In genomic region chr11:129298990-129299389, GRCh38 we compare ENCODE assay signal across 16 cellular contexts.
DNase-seq lines count a peak whose midpoint lies in the region; ATAC-seq, FAIRE-seq and TF ChIP-seq lines count a peak whose summit lies in the region.
"Had no signal": no experiment of that assay in that cellular context is flagged by ENCODE, and none has a peak within 500 bp of the region (broad histone marks: within the 10 kb centered on the region; RNA-seq: fewer than 3 reads in every experiment).

No MANE protein-coding gene starts in this region.

- no peaks in the 10 kb centered on the region for H3K79me2 ChIP-seq in HepG2 (ENCODE audit: insufficient read depth, low read length)

- 35% methylated on average over 2 of the region's 2 CpGs for WGBS in HepG2 (ENCODE audit: low lambda C conversion rate)
- 86% methylated on average over 2 of the region's 2 CpGs for WGBS in right lobe of liver (ENCODE audit: insufficient coverage, low coverage, low lambda C conversion rate, missing lambda C conversion rate)
- 83 to 88% methylated on average over 2 of the region's 2 CpGs for WGBS in sigmoid colon, 2 donors

- H3K4me3 ChIP-seq in HepG2 (replicated peaks in 1 of 3; ENCODE audit: insufficient read depth in 1 of 3, low read depth in 2 of 3, low read length in 3 of 3) = no peak overlapping the region
- no peak overlapping the region for H3K4me3 ChIP-seq in right lobe of liver
- no peak overlapping the region for H3K4me3 ChIP-seq in sigmoid colon

- no peaks in the 10 kb centered on the region for H3K9me3 ChIP-seq in HepG2 (ENCODE audit: low read length)
- no peaks in the 10 kb centered on the region for H3K9me3 ChIP-seq in right lobe of liver
- H3K9me3 ChIP-seq in sigmoid colon = no peaks in the 10 kb centered on the region

- no peaks in the 10 kb centered on the region for H3K4me1 ChIP-seq in HepG2 (ENCODE audit: insufficient read depth, low read length)
- H3K4me1 ChIP-seq in right lobe of liver = peaks cover 0 to 24% (median 5%) of the 10 kb centered on the region in 4 donors
- no peaks in the 10 kb centered on the region for H3K4me1 ChIP-seq in sigmoid colon

- H2AFZ ChIP-seq in HepG2 (ENCODE audit: low read length) = no peak overlapping the region

- CTCF ChIA-PET in HepG2 (lab: Yijun Ruan, JAX; ENCODE audit: low intra/inter-chr PET ratio, low total read pairs) = no interaction called here

- TF ChIP-seq RAD21 in HepG2 (CRISPR knock-in tag; IDR thresholded peaks at IDR 0.05) = no peak

- no peak overlapping the region for H3K9ac ChIP-seq in HepG2 (ENCODE audit: insufficient read depth, low read depth, low read length)

- no peak for FAIRE-seq in HepG2 (lab: Jason Lieb, UNC)
- FAIRE-seq: D721Med, H54, RCC 7860 had no signal

- TF ChIP-seq CTCF in HepG2 (CRISPR knock-in tag; IDR thresholded peaks at IDR 0.05) = no peak
- no peak for TF ChIP-seq CTCF in right lobe of liver (IDR thresholded peaks at IDR 0.05)
- TF ChIP-seq CTCF in sigmoid colon (IDR thresholded peaks at IDR 0.05) = no peak

- peaks cover 0 to 25% of the 10 kb centered on the region in 2 experiments; a peak in 3 of 5 replicates for H3K27me3 ChIP-seq in HepG2 (ENCODE audit: control insufficient read depth in 1 of 2, insufficient read depth in 2 of 2, low read length in 2 of 2)
- H3K27me3 ChIP-seq in right lobe of liver = no peaks in the 10 kb centered on the region
- no peaks in the 10 kb centered on the region for H3K27me3 ChIP-seq in sigmoid colon

- TF ChIP-seq EP300 in HepG2 (IDR thresholded peaks at IDR 0.05; ENCODE audit: low read depth in 2 of 2, low read length in 2 of 2) (no peak), HepG2 (CRISPR knock-in tag; IDR thresholded peaks at IDR 0.05; ENCODE audit: borderline replicate concordance) (no peak), sigmoid colon (IDR thresholded peaks at IDR 0.05) (no peak)

- ATAC-seq in HepG2 (no peak), right lobe of liver (no peak), HG02763 (IDR thresholded peaks at IDR 0.05; ENCODE audit: unreplicated experiment) (no peak)

- no peaks in the 10 kb centered on the region for H4K20me1 ChIP-seq in HepG2 (ENCODE audit: insufficient read depth, low read length)

- H3K4me2 ChIP-seq in HepG2 (ENCODE audit: low read depth, low read length) = no peak overlapping the region

- POLR2A ChIA-PET in HepG2 (lab: Yijun Ruan, JAX) = no interaction called here

- intact Hi-C loops in HepG2 (cut with micrococcal nuclease; ENCODE audit: unreplicated experiment) = no loop called here
- intact Hi-C loops in right lobe of liver (cut with DNase I) = no loop called here
- intact Hi-C loops in sigmoid colon (cut with DNase I) = no loop called here
- intact Hi-C loops in posterior vena cava (cut with DNase I) = no loop called here

- no TSS peak for BruUV-seq in HepG2 (replicated peaks; lab: Mats Ljungman, UMichigan)

- TF ChIP-seq POLR2A in HepG2 (IDR thresholded peaks at IDR 0.05; ENCODE audit: insufficient read depth in 1 of 2, low read depth in 2 of 2, low read length in 2 of 2) = no peak
- TF ChIP-seq POLR2A in right lobe of liver (IDR thresholded peaks at IDR 0.05) = no peak
- TF ChIP-seq POLR2A in sigmoid colon (IDR thresholded peaks at IDR 0.05) = no peak

- in situ Hi-C loops in HepG2 (cut with HindIII; ENCODE audit: extremely low pct_ligation_motif_present, low pct_unique_long_range_greater_than_20kb) = no loop called here

- H3K36me3 ChIP-seq in HepG2 (replicated peaks in 1 of 2; ENCODE audit: control insufficient read depth in 1 of 2, insufficient read depth in 2 of 2, low read length in 2 of 2) = no peaks in the 10 kb centered on the region
- H3K36me3 ChIP-seq in right lobe of liver = no peaks in the 10 kb centered on the region
- H3K36me3 ChIP-seq in sigmoid colon = no peaks in the 10 kb centered on the region

- DNase-seq in HepG2 (ENCODE audit: low spot score) (no peak), right lobe of liver (no peak), RPMI7951 (ENCODE audit: low read depth) (peak; percentile 85), globus pallidus (ENCODE audit: low spot score) (peak; percentile 33), mesenteric fat pad (ENCODE audit: low spot score) (no peak), sigmoid colon (no peak), posterior vena cava (ENCODE audit: low spot score) (no peak)
- DNase-seq: CD4-positive, alpha-beta T cell; NCI-H1105; NCI-H187; NCI-H774; SHP77 treated with DMSO at 0.1 percent for 48 hours had no signal

- H3K27ac ChIP-seq in HepG2 (ENCODE audit: extremely low read length, insufficient read depth, low read length) (no peak overlapping the region), right lobe of liver (no peak overlapping the region), sigmoid colon (no peak overlapping the region)

TF ChIP-seq in HepG2, 621 proteins besides CTCF, POLR2A, EP300 and RAD21 (continues in another document):
- TF ChIP-seq ATF6 (CRISPR knock-in tag; conservative IDR thresholded peaks at IDR 0.05) (no peak), TAF15 (IDR thresholded peaks at IDR 0.05; ENCODE audit: low read depth, low read length, poor library complexity, severe bottlenecking) (no peak), ZIK1 (CRISPR knock-in tag; IDR thresholded peaks at IDR 0.05; ENCODE audit: borderline replicate concordance, low read depth) (no peak), ZFP82 (CRISPR knock-in tag; IDR thresholded peaks at IDR 0.05; ENCODE audit: borderline replicate concordance) (no peak), ZBTB37 (CRISPR knock-in tag; IDR thresholded peaks at IDR 0.05) (no peak), FOSL1 (CRISPR knock-in tag; IDR thresholded peaks at IDR 0.05; ENCODE audit: borderline replicate concordance) (no peak), REXO4 (CRISPR knock-in tag; IDR thresholded peaks at IDR 0.05; ENCODE audit: borderline replicate concordance) (no peak), NFE2L2 (IDR thresholded peaks at IDR 0.05; ENCODE audit: low read length) (peak; percentile 92), NFE2 (CRISPR knock-in tag; IDR thresholded peaks at IDR 0.05) (peak; percentile 69; the same call in 1 of the 2 replicates), GPBP1L1 (CRISPR knock-in tag; IDR thresholded peaks at IDR 0.05) (no peak), GZF1 (CRISPR knock-in tag; IDR thresholded peaks at IDR 0.05) (no peak), MAFF (IDR thresholded peaks at IDR 0.05; ENCODE audit: low read depth, low read length) (peak; percentile 77), ZNF20 (CRISPR knock-in tag; IDR thresholded peaks at IDR 0.05) (no peak), ZNF619 (CRISPR knock-in tag; IDR thresholded peaks at IDR 0.05) (no peak), ZNF230 (CRISPR knock-in tag; IDR thresholded peaks at IDR 0.05) (no peak), MAFK (conservative IDR thresholded peaks at IDR 0.05 in 1 of 2, IDR thresholded peaks at IDR 0.05 in 1 of 2; ENCODE audit: low read length in 2 of 2) (peak; percentile 80 to 87)

Comparison
In these comparisons a context has a peak if more than half of its experiments do, and no peak if none do; other contexts are left out.
1. DNase-seq: peak in RPMI7951 (single experiment) and globus pallidus (single experiment); none in HepG2 (single experiment), right lobe of liver (0 of 3), mesenteric fat pad (single experiment), sigmoid colon (single experiment) and posterior vena cava (single experiment).